11 cellular contexts compared by ENCODE assay signal in the genomic region with DNA sequence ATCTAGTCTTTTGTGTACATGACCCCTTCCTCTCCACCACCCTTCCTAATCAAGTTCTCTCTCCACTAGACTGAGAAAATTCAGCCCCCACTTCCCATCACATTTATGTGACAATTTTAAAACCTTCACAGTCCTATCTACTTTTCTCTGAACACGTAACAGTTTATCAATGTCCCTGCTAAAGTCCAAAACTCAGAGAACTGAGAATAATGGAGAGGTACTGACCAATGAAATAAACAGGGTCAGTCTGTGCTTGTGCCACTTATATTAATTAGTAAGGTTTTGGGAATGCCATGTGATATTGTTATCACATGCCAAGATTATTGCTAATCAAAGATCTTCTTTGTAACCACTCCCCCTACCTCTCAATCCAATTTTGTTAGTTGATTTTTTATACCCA.
"Had no signal": no experiment of that assay in that cellular context is flagged by ENCODE, and none has a peak within 500 bp of the region (broad histone marks: within the 10 kb centered on the region; RNA-seq: fewer than 3 reads in every experiment).

No MANE protein-coding gene starts in this region.

- ATAC-seq: GM23338, HCT116 had no signal

- H3K4me3 Mint-ChIP-seq: GM23338, H9, HFFc6 had no signal

- H3K27ac Mint-ChIP-seq: GM23338, H9, HFFc6 had no signal

- H2AFZ ChIP-seq: GM23248, GM23338 had no signal

- H3K9me3 ChIP-seq: HAP-1 had no signal

- H3K9ac ChIP-seq: GM23248 had no signal

- H3K27ac ChIP-seq: GM23248 had no signal

- FAIRE-seq: H1, H54 had no signal

- H3K4me1 ChIP-seq: HAP-1 had no signal

- DNase-seq: GM23248, GOT3, H7, H9, HCEC 1CT, HFFc6 had no signal

- H3K4me2 ChIP-seq: GM23338 had no signal

- H3K36me3 ChIP-seq: HAP-1 had no signal

- H3K9me3 Mint-ChIP-seq: GM23338, H9 had no signal

- H3K4me3 ChIP-seq: GM23248, GM23338, HAP-1 had no signal
